ENCODE assay signal across 13 cellular contexts in the genomic region with DNA sequence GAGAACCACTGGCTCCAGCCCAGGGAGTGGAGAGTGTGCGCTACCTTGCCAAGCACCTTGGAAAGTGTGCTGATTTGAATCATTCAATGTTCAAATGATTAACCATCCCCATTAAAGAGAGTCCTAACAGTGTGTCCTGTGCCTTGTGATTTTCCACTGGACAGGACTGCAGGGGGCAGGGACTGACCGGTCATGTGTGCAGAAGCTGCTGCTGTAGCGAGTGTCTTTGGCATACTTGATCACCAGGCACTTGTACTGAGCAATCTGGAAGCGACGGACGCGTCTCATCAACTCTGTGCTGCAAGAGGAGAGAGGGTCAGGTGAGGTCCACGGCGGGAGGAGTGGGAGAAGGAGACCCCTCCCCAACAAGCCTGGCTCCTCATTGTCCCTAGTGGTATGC. TPM values are rescaled to one million over a fixed set of nuclear protein-coding genes. Genes with fewer than 3 reads are reported as not detected.
DNase-seq lines count a peak whose midpoint lies in the region; FAIRE-seq and TF ChIP-seq lines count a peak whose summit lies in the region.
"Had no signal": no experiment of that assay in that cellular context is flagged by ENCODE, and none has a peak within 500 bp of the region (broad histone marks: within the 10 kb centered on the region; RNA-seq: fewer than 3 reads in every experiment).

No MANE protein-coding gene starts in this region.

- H3K4me3 ChIP-seq in astrocyte (ENCODE audit: insufficient read depth, low read depth, low read length) (no peak overlapping the region), mesodermal cell (ENCODE audit: extremely low read depth, insufficient read depth, low read length, poor library complexity, severe bottlenecking) (peak overlapping the region; percentile 16)
- H3K4me3 ChIP-seq: uterus had no signal

- in situ Hi-C loops in ACHN (cut with HindIII; ENCODE audit: low pct_ligation_motif_present, low pct_unique_long_range_greater_than_20kb, low sequenced_read_pairs): no loop called here

- H3K9me3 ChIP-seq in astrocyte (ENCODE audit: insufficient read depth, low read depth, low read length) (no peaks in the 10 kb centered on the region), mesodermal cell (ENCODE audit: control insufficient read depth, low read length) (no peaks in the 10 kb centered on the region)
- H3K9me3 ChIP-seq: uterus had no signal

- H3K27ac ChIP-seq in astrocyte (ENCODE audit: low read depth, low read length) (no peak overlapping the region), mesodermal cell (ENCODE audit: low read depth, low read length, severe bottlenecking) (no peak overlapping the region)
- H3K27ac ChIP-seq: parathyroid adenoma, uterus had no signal

- H3K4me1 Mint-ChIP-seq in HFFc6 (ENCODE audit: low read depth): peaks cover 46% of the 10 kb centered on the region
- H3K4me1 Mint-ChIP-seq in astrocyte (ENCODE audit: low read depth, unreplicated experiment): peaks cover 2% of the 10 kb centered on the region
- peaks cover 40% of the 10 kb centered on the region for H3K4me1 Mint-ChIP-seq in CD14-positive monocyte

- H3K4me3 Mint-ChIP-seq in HFFc6: peak overlapping the region; percentile 91
- peak overlapping the region; percentile 20 for H3K4me3 Mint-ChIP-seq in astrocyte (ENCODE audit: unreplicated experiment)
- H3K4me3 Mint-ChIP-seq in CD14-positive monocyte: no peak overlapping the region

- H3K36me3 ChIP-seq in astrocyte (ENCODE audit: insufficient read depth, low read length): peaks cover 6% of the 10 kb centered on the region
- peaks cover 61% of the 10 kb centered on the region for H3K36me3 ChIP-seq in mesodermal cell (ENCODE audit: control insufficient read depth, insufficient read depth, low read length)
- H3K36me3 ChIP-seq: uterus had no signal

- no peaks in the 10 kb centered on the region; the same call in 1 of the 2 replicates for H3K9me3 Mint-ChIP-seq in HFFc6
- no peaks in the 10 kb centered on the region for H3K9me3 Mint-ChIP-seq in astrocyte (ENCODE audit: unreplicated experiment)
- H3K9me3 Mint-ChIP-seq in CD14-positive monocyte: peaks cover 0 to 1% (median 0%) of the 10 kb centered on the region in 7 donors

- H3K4me1 ChIP-seq in astrocyte (ENCODE audit: insufficient read depth, low read length) (peaks cover 3% of the 10 kb centered on the region), mesodermal cell (ENCODE audit: control insufficient read depth, insufficient read depth, low read length, poor library complexity, severe bottlenecking) (peaks cover 23% of the 10 kb centered on the region)
- H3K4me1 ChIP-seq: parathyroid adenoma, uterus had no signal

- peak overlapping the region; percentile 100 for H3K4me2 ChIP-seq in astrocyte (ENCODE audit: low read length)

- H3K27ac Mint-ChIP-seq in HFFc6 (no peak overlapping the region; the same call in 1 of the 2 replicates), astrocyte (ENCODE audit: unreplicated experiment) (no peak overlapping the region), CD14-positive monocyte (peak overlapping the region in 1 of 7 donors; percentile 51)

- no peaks in the 10 kb centered on the region for H4K20me1 ChIP-seq in astrocyte (ENCODE audit: insufficient read depth, low read length)

- FAIRE-seq in astrocyte (lab: Jason Lieb, UNC) (no peak), HTR-8/SVneo (lab: Jason Lieb, UNC) (no peak)
- FAIRE-seq: endothelial cell of umbilical vein had no signal

- H3K79me2 ChIP-seq in astrocyte (ENCODE audit: insufficient read depth, low read length): peaks cover 35% of the 10 kb centered on the region

- 87 to 95% methylated on average over 3 to 4 of the region's 9 CpGs for WGBS in mesodermal cell (ENCODE audit: insufficient coverage in 2 of 2), 2 experiments

- intact Hi-C loops in CD14-positive monocyte (cut with micrococcal nuclease): loop anchor here in 1 of 2 donors (5.0 kb wide), 1 partner anchor 43 kb away; no protein-coding TSS in a partner anchor

- H3K9ac ChIP-seq in astrocyte (ENCODE audit: low read length): no peak overlapping the region
- H3K9ac ChIP-seq: parathyroid adenoma had no signal

- H3K36me3 Mint-ChIP-seq in HFFc6 (ENCODE audit: low read depth): peaks cover 16% of the 10 kb centered on the region
- H3K36me3 Mint-ChIP-seq in astrocyte (ENCODE audit: low read depth, unreplicated experiment): no peaks in the 10 kb centered on the region
- H3K36me3 Mint-ChIP-seq in CD14-positive monocyte: peaks cover 9 to 39% of the 10 kb centered on the region in 2 donors

- no peak overlapping the region for H2AFZ ChIP-seq in astrocyte (ENCODE audit: low read depth, low read length)
- H2AFZ ChIP-seq: parathyroid adenoma had no signal

- TF ChIP-seq CTCF in HFFc6 (IDR thresholded peaks at IDR 0.05): no peak
- TF ChIP-seq CTCF in astrocyte (IDR thresholded peaks at IDR 0.05; ENCODE audit: insufficient read depth, low read depth, low read length): no peak
- TF ChIP-seq CTCF in CD14-positive monocyte (IDR thresholded peaks at IDR 0.05): no peak

- no peaks in the 10 kb centered on the region; the same call in 1 of the 2 replicates for H3K27me3 Mint-ChIP-seq in HFFc6 (ENCODE audit: insufficient read depth)
- H3K27me3 Mint-ChIP-seq in astrocyte (ENCODE audit: low read depth, unreplicated experiment): no peaks in the 10 kb centered on the region
- peaks cover 0 to 2% (median 0%) of the 10 kb centered on the region in 3 donors for H3K27me3 Mint-ChIP-seq in CD14-positive monocyte (ENCODE audit: low read depth in 3 of 3)

- H3K27me3 ChIP-seq in astrocyte (ENCODE audit: insufficient read depth, low read length): no peaks in the 10 kb centered on the region
- H3K27me3 ChIP-seq: uterus had no signal

- DNase-seq in ACHN (peak; percentile 57), HFFc6 (no peak), astrocyte (ENCODE audit: low read depth) (no peak), midbrain (lab: John Stamatoyannopoulos, UW) (no peak), HTR-8/SVneo (ENCODE audit: insufficient read length, low spot score) (no peak), CD14-positive monocyte (ENCODE audit: low spot score) (no peak), LoVo (ENCODE audit: low spot score) (no peak)
- DNase-seq: COR-L47, NCI-H2081 had no signal

RNA-seq across cellular contexts. Expression of gene TK1, which starts 2.0 kb away (rescaled TPM):
- 100 to 1,000 TPM in 4 of 6 experiments, 10 to 100 TPM in 2; 75.8 to 145 (median 136) TPM for total RNA-seq in HFFc6 (2021; fragmentation: NEBNext Ultra II Directional; extraction: Animal tissue kit (Norgen Biotek cat#: 25700))
- 5.2 and 7.5 TPM in 2 replicates for total RNA-seq in astrocyte
- polyA plus RNA-seq in mesodermal cell (2013, experiment 1 of 2): 52.8 TPM
- 44.5 TPM for polyA plus RNA-seq in mesodermal cell (2013, experiment 2 of 2)
- polyA plus RNA-seq in CD14-positive monocyte: 1 to 10 TPM; 1.4 to 2.0 TPM

RNA-seq across cellular contexts. Expression of gene AFMID, which starts 2.3 kb away (rescaled TPM):
- total RNA-seq in HFFc6 (2021; fragmentation: NEBNext Ultra II Directional; extraction: Animal tissue kit (Norgen Biotek cat#: 25700)): 10 to 100 TPM; 23.0 to 32.9 (median 26.2) TPM
- 48.5 and 53.7 TPM in 2 replicates for total RNA-seq in astrocyte
- polyA plus RNA-seq in mesodermal cell (2013, experiment 1 of 2): 58.0 TPM
- polyA plus RNA-seq in mesodermal cell (2013, experiment 2 of 2): 43.6 TPM
- 10 to 100 TPM in 1 of 2 donors, 1 to 10 TPM in 1; 7.1 to 14.2 TPM for polyA plus RNA-seq in CD14-positive monocyte

RNA-seq across cellular contexts. Expression of gene SYNGR2, which starts 16.5 kb away (rescaled TPM):
- 100 to 1,000 TPM in 1 of 6 experiments, 10 to 100 TPM in 5; 44.6 to 104 (median 54.7) TPM for total RNA-seq in HFFc6 (2021; fragmentation: NEBNext Ultra II Directional; extraction: Animal tissue kit (Norgen Biotek cat#: 25700))
- 75.0 and 82.2 TPM in 2 replicates for total RNA-seq in astrocyte
- 42.5 TPM for polyA plus RNA-seq in mesodermal cell (2013, experiment 1 of 2)
- 31.4 TPM for polyA plus RNA-seq in mesodermal cell (2013, experiment 2 of 2)
- 100 to 1,000 TPM; 350 to 402 TPM for polyA plus RNA-seq in CD14-positive monocyte

RNA-seq across cellular contexts. Expression of gene BIRC5, which starts 29.2 kb away (rescaled TPM):
- total RNA-seq in HFFc6 (2021; fragmentation: NEBNext Ultra II Directional; extraction: Animal tissue kit (Norgen Biotek cat#: 25700)): 10 to 100 TPM; 41.8 to 89.7 (median 83.3) TPM
- 3.3 and 5.8 TPM in 2 replicates for total RNA-seq in astrocyte
- polyA plus RNA-seq in mesodermal cell (2013, experiment 1 of 2): 67.6 TPM
- 73.0 TPM for polyA plus RNA-seq in mesodermal cell (2013, experiment 2 of 2)
- polyA plus RNA-seq in CD14-positive monocyte: not detected

RNA-seq across cellular contexts. Expression of gene C17orf99, which starts 38.7 kb away (rescaled TPM):
- total RNA-seq in HFFc6 (2021; fragmentation: NEBNext Ultra II Directional; extraction: Animal tissue kit (Norgen Biotek cat#: 25700)): not detected
- total RNA-seq in astrocyte: not detected in 2 replicates
- not detected for polyA plus RNA-seq in mesodermal cell (2013, experiment 1 of 2)
- not detected for polyA plus RNA-seq in mesodermal cell (2013, experiment 2 of 2)
- polyA plus RNA-seq in CD14-positive monocyte: not detected
- total RNA-seq: endothelial cell of umbilical vein had no signal
- polyA plus RNA-seq: endothelial cell of umbilical vein had no signal

Comparison
In these comparisons a context has a peak if more than half of its experiments do, and no peak if none do; other contexts are left out.
1. H3K4me3 Mint-ChIP-seq: peak in HFFc6 (single experiment) and astrocyte (single experiment); none in CD14-positive monocyte (0 of 2).